ENCODE assay signal across 14 cellular contexts in the genomic region with DNA sequence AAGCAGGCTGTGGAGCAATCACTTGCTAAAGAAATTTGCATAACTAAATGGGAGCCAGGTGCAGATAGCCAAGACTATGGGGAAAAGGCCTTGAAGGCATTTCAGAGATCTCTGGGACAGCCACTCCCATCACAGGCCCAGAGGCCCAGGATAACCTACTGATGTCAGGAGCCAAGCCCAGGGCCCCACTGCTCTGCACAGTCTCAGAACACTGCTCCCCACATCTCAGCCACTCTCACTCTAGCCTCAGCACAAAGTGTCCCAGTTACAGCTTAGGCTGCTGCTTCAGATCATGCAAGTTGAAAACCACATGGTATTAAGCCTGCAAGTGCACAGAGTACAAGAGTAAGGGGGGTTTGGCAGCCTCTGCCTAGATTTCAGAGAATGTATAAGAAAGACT.
"Had no signal": no experiment of that assay in that cellular context is flagged by ENCODE, and none has a peak within 500 bp of the region (broad histone marks: within the 10 kb centered on the region; RNA-seq: fewer than 3 reads in every experiment).

No MANE protein-coding gene starts in this region.

- H3K27me3 Mint-ChIP-seq: dendritic cell treated with granulocyte-macrophage colony-stimulating factor and Interleukin-4, amounts not matched to agents 40 ng/mL and 50 ng/mL, for 4 days; effector memory CD8-positive, alpha-beta T cell; naive thymus-derived CD8-positive, alpha-beta T cell; stimulated activated naive B cell treated with anti-CD40 and anti-IgM and Interleukin-4, amounts not matched to agents 10 μg/mL and 1 μg/mL and 100 μg/mL, for 72 hours; stimulated activated naive CD8-positive, alpha-beta T cell treated with anti-CD3 and anti-CD28 coated beads, Interleukin-15, amount 100 ng/mL, for 72 hours had no signal

- H3K27me3 ChIP-seq: esophagus muscularis mucosa had no signal

- ATAC-seq: effector memory CD8-positive, alpha-beta T cell; mucosa of descending colon; naive thymus-derived CD8-positive, alpha-beta T cell; stimulated activated naive B cell treated with anti-CD40 and anti-IgM and Interleukin-4, amounts not matched to agents 10 μg/mL and 1 μg/mL and 100 μg/mL, for 72 hours; stimulated activated naive CD8-positive, alpha-beta T cell treated with anti-CD3 and anti-CD28 coated beads, Interleukin-15, amount 100 ng/mL, for 72 hours had no signal

- H3K4me3 Mint-ChIP-seq: dendritic cell treated with granulocyte-macrophage colony-stimulating factor and Interleukin-4, amounts not matched to agents 40 ng/mL and 50 ng/mL, for 4 days; effector memory CD8-positive, alpha-beta T cell; immature natural killer cell; naive thymus-derived CD8-positive, alpha-beta T cell; stimulated activated naive B cell treated with anti-CD40 and anti-IgM and Interleukin-4, amounts not matched to agents 10 μg/mL and 1 μg/mL and 100 μg/mL, for 72 hours; stimulated activated naive CD8-positive, alpha-beta T cell treated with anti-CD3 and anti-CD28 coated beads, Interleukin-15, amount 100 ng/mL, for 72 hours had no signal

- H3K4me3 ChIP-seq: esophagus muscularis mucosa, mucosa of descending colon had no signal

- H3K27ac ChIP-seq: epithelial cell of prostate had no signal

- H3K4me1 Mint-ChIP-seq: immature natural killer cell; stimulated activated naive B cell treated with anti-CD40 and anti-IgM and Interleukin-4, amounts not matched to agents 10 μg/mL and 1 μg/mL and 100 μg/mL, for 72 hours had no signal

- H3K36me3 ChIP-seq: esophagus muscularis mucosa had no signal

- H3K9me3 ChIP-seq: mucosa of descending colon had no signal

- DNase-seq: effector memory CD8-positive, alpha-beta T cell; immature natural killer cell; mammary epithelial cell; naive thymus-derived CD8-positive, alpha-beta T cell; posterior cingulate gyrus; stimulated activated CD4-positive, alpha-beta T cell treated with anti-CD3 and anti-CD28 coated beads, Interleukin-4, amount 100 ng/mL, for 24 hours; stimulated activated naive B cell treated with anti-CD40 and anti-IgM and Interleukin-4, amounts not matched to agents 10 μg/mL and 1 μg/mL and 100 μg/mL, for 72 hours; stimulated activated naive CD8-positive, alpha-beta T cell treated with anti-CD3 and anti-CD28 coated beads, Interleukin-15, amount 100 ng/mL, for 72 hours; substantia nigra; trophoblast cell had no signal

- H3K27ac Mint-ChIP-seq: dendritic cell treated with granulocyte-macrophage colony-stimulating factor and Interleukin-4, amounts not matched to agents 40 ng/mL and 50 ng/mL, for 4 days; effector memory CD8-positive, alpha-beta T cell; immature natural killer cell; stimulated activated naive B cell treated with anti-CD40 and anti-IgM and Interleukin-4, amounts not matched to agents 10 μg/mL and 1 μg/mL and 100 μg/mL, for 72 hours; stimulated activated naive CD8-positive, alpha-beta T cell treated with anti-CD3 and anti-CD28 coated beads, Interleukin-15, amount 100 ng/mL, for 72 hours had no signal
